ENCODE assay signal across 13 cellular contexts in genomic region chr1:33300673-33301072, GRCh38. TPM values are rescaled to one million over a fixed set of nuclear protein-coding genes. Genes with fewer than 3 reads are reported as not detected.
DNase-seq lines count a peak whose midpoint lies in the region; ATAC-seq and TF ChIP-seq lines count a peak whose summit lies in the region.
"Had no signal": no experiment of that assay in that cellular context is flagged by ENCODE, and none has a peak within 500 bp of the region (broad histone marks: within the 10 kb centered on the region; RNA-seq: fewer than 3 reads in every experiment).

No MANE protein-coding gene starts in this region.

- no peak overlapping the region for H3K4me3 ChIP-seq in AG09309 (ENCODE audit: control insufficient read depth, low read depth, low read length)
- H3K4me3 ChIP-seq in fibroblast of mammary gland (ENCODE audit: control insufficient read depth, low read depth, low read length): no peak overlapping the region
- no peak overlapping the region for H3K4me3 ChIP-seq in ovary

- H3K27ac ChIP-seq in ovary: peak overlapping the region in 1 of 2 donors; percentile 4
- no peak overlapping the region for H3K27ac ChIP-seq in foreskin keratinocyte

- no peak for TF ChIP-seq POLR2A in ovary (IDR thresholded peaks at IDR 0.05)

- TF ChIP-seq CTCF in AG09309 (IDR thresholded peaks at IDR 0.05; ENCODE audit: control insufficient read depth, insufficient read depth, low read depth, low read length, missing control alignments) (no peak), fibroblast of mammary gland (conservative IDR thresholded peaks at IDR 0.05; ENCODE audit: control insufficient read depth, insufficient read depth, low read depth, low read length) (no peak), ovary (IDR thresholded peaks at IDR 0.05) (no peak), foreskin keratinocyte (conservative IDR thresholded peaks at IDR 0.05) (no peak)

- no peak for TF ChIP-seq EP300 in ovary (IDR thresholded peaks at IDR 0.05)

- intact Hi-C loops in ovary (cut with DNase I): no loop called here

- DNase-seq in AG09309 (ENCODE audit: low read depth) (peak; percentile 56), KBM-7 (peak; percentile 24), fibroblast of mammary gland (ENCODE audit: low read depth) (peak; percentile 83), ovary (peak; percentile 55 to 85 (median 81)), foreskin keratinocyte (no peak), NCI-H526 (lab: John Stamatoyannopoulos, UW) (no peak)
- DNase-seq: activated CD4-positive, alpha-beta T cell treated with anti-CD3 and anti-CD28 coated beads for 4 hours; activated naive CD4-positive, alpha-beta T cell treated with Interleukin-2 at 50 U/mL for 16 hours; CD8-positive, alpha-beta T cell; NCI-H2171 treated with DMSO at 0.1 percent for 48 hours had no signal

- WGBS in ovary, 3 donors: 67 to 70% (median 69%) methylated on average over 5 of the region's 5 CpGs

- no peaks in the 10 kb centered on the region for H3K36me3 ChIP-seq in ovary

- H3K27me3 ChIP-seq in ovary: no peaks in the 10 kb centered on the region
- no peaks in the 10 kb centered on the region for H3K27me3 ChIP-seq in foreskin keratinocyte

- in situ Hi-C loops in KBM-7 (cut with MboI; ENCODE audit: low pct_unique_long_range_greater_than_20kb, low sequenced_read_pairs): no loop called here

- no peaks in the 10 kb centered on the region for H3K9me3 ChIP-seq in ovary

- no peaks in the 10 kb centered on the region for H3K4me1 ChIP-seq in ovary (ENCODE audit: insufficient read depth)
- no peaks in the 10 kb centered on the region for H3K4me1 ChIP-seq in foreskin keratinocyte

- ATAC-seq in HG03460 (IDR thresholded peaks at IDR 0.05; ENCODE audit: unreplicated experiment): no peak
- ATAC-seq in HG02623 (IDR thresholded peaks at IDR 0.05; ENCODE audit: unreplicated experiment): no peak
- no peak for ATAC-seq in foreskin keratinocyte
- ATAC-seq: CD8-positive, alpha-beta T cell had no signal

RNA-seq across cellular contexts. Expression of gene A3GALT2, which starts 20.2 kb away (rescaled TPM):
- not detected for total RNA-seq in ovary
- not detected for polyA plus RNA-seq in ovary
- not detected in 2 replicates for total RNA-seq in foreskin keratinocyte
- polyA plus RNA-seq in foreskin keratinocyte: not detected in 2 replicates
- total RNA-seq: CD8-positive, alpha-beta T cell had no signal
- polyA plus RNA-seq: keratinocyte had no signal

RNA-seq across cellular contexts. Expression of gene ZNF362, which starts 44.4 kb away (rescaled TPM):
- total RNA-seq in ovary: 10 to 100 TPM in 6 of 7 donors, 1 to 10 TPM in 1; 8.2 to 52.6 (median 33.6) TPM
- 10 to 100 TPM; 13.9 to 23.0 TPM for polyA plus RNA-seq in ovary
- 9.7 and 9.9 TPM in 2 replicates for total RNA-seq in foreskin keratinocyte
- polyA plus RNA-seq in foreskin keratinocyte: 7.1 and 7.3 TPM in 2 replicates

Comparison
In these comparisons a context has a peak if more than half of its experiments do, and no peak if none do; other contexts are left out.
1. DNase-seq: peak in AG09309 (single experiment), KBM-7 (single experiment), fibroblast of mammary gland (single experiment) and ovary (5 of 5); none in foreskin keratinocyte (0 of 2) and NCI-H526 (0 of 2).